ENCODE assay signal across 1 cellular context in genomic region chr1:8712413-8713229, GRCh38.
TF ChIP-seq lines count a peak whose summit lies in the region.

No MANE protein-coding gene starts in this region.

TF ChIP-seq in HEK293, 187 proteins besides CTCF, POLR2A, EP300 and RAD21 (continued from another document):
- TF ChIP-seq TSHZ1 (tag by site-specific recombination; IDR thresholded peaks at IDR 0.05; ENCODE audit: borderline replicate concordance), result 0 out of 2 replicates have a peak, but pooled peaks have one; percentile 61
- TF ChIP-seq ZNF24 (tag by site-specific recombination; IDR thresholded peaks at IDR 0.05), result no peak
- no peak; the same call in 1 of the 2 replicates for TF ChIP-seq PRDM10 (tag by site-specific recombination; IDR thresholded peaks at IDR 0.05)
- TF ChIP-seq ZNF791 (tag by site-specific recombination; IDR thresholded peaks at IDR 0.05), result no peak
- TF ChIP-seq ZNF404 (tag by site-specific recombination; IDR thresholded peaks at IDR 0.05), result no peak
- TF ChIP-seq ZNF571 (tag by site-specific recombination; IDR thresholded peaks at IDR 0.05), result no peak
- TF ChIP-seq ZNF350 (tag by site-specific recombination; IDR thresholded peaks at IDR 0.05), result no peak
- no peak for TF ChIP-seq ZNF596 (tag by site-specific recombination; IDR thresholded peaks at IDR 0.05)
- 0 out of 2 replicates have a peak, but pooled peaks have one; percentile 29 for TF ChIP-seq PATZ1 (tag by site-specific recombination; IDR thresholded peaks at IDR 0.05)
- no peak for TF ChIP-seq ZNF266 (tag by site-specific recombination; IDR thresholded peaks at IDR 0.05; ENCODE audit: low read depth)
- no peak for TF ChIP-seq ZNF248 (tag by site-specific recombination; IDR thresholded peaks at IDR 0.05)
- TF ChIP-seq ZNF792 (tag by site-specific recombination; IDR thresholded peaks at IDR 0.05), result no peak
- no peak for TF ChIP-seq ZNF610 (tag by site-specific recombination; IDR thresholded peaks at IDR 0.05; ENCODE audit: borderline replicate concordance)
- peak; percentile 56 for TF ChIP-seq BCL11B (tag by site-specific recombination; IDR thresholded peaks at IDR 0.05; ENCODE audit: low read depth)
- no peak for TF ChIP-seq ZSCAN18 (tag by site-specific recombination; IDR thresholded peaks at IDR 0.05)
- TF ChIP-seq REST (tag by site-specific recombination; IDR thresholded peaks at IDR 0.05), result no peak
- no peak for TF ChIP-seq ZNF239 (tag by site-specific recombination; IDR thresholded peaks at IDR 0.05)
- no peak; the same call in 1 of the 2 replicates for TF ChIP-seq ZNF580 (tag by site-specific recombination; IDR thresholded peaks at IDR 0.05)
- TF ChIP-seq ZNF514 (tag by site-specific recombination; IDR thresholded peaks at IDR 0.05), result no peak
- no peak for TF ChIP-seq ZNF837 (tag by site-specific recombination; IDR thresholded peaks at IDR 0.05)
- no peak for TF ChIP-seq ZNF354C (tag by site-specific recombination; IDR thresholded peaks at IDR 0.05; ENCODE audit: borderline replicate concordance, low read depth)
- TF ChIP-seq ZNF747 (tag by site-specific recombination; IDR thresholded peaks at IDR 0.05), result no peak
- TF ChIP-seq HOXD13 (CRISPR knock-in tag; IDR thresholded peaks at IDR 0.05; ENCODE audit: borderline replicate concordance), result no peak; the same call in 1 of the 2 replicates
- no peak for TF ChIP-seq ZNF202 (tag by site-specific recombination; IDR thresholded peaks at IDR 0.05; ENCODE audit: borderline replicate concordance)
- TF ChIP-seq HIC1 (tag by site-specific recombination; IDR thresholded peaks at IDR 0.05), result peak; percentile 61; the same call in 1 of the 2 replicates
- peak; percentile 91 for TF ChIP-seq ZNF362 (tag by site-specific recombination; IDR thresholded peaks at IDR 0.05)
- no peak for TF ChIP-seq ZNF211 (tag by site-specific recombination; IDR thresholded peaks at IDR 0.05; ENCODE audit: low read depth)
- no peak for TF ChIP-seq ZNF223 (tag by site-specific recombination; IDR thresholded peaks at IDR 0.05)
- TF ChIP-seq ZNF658 (tag by site-specific recombination; IDR thresholded peaks at IDR 0.05), result no peak
- no peak for TF ChIP-seq ZBTB48 (tag by site-specific recombination; IDR thresholded peaks at IDR 0.05)
- no peak for TF ChIP-seq ZIC2 (tag by site-specific recombination; IDR thresholded peaks at IDR 0.05)
- peak; percentile 51; the same call in 1 of the 2 replicates for TF ChIP-seq ZEB2 (tag by site-specific recombination; IDR thresholded peaks at IDR 0.05)
- peak; percentile 87 for TF ChIP-seq ZNF366 (tag by site-specific recombination; conservative IDR thresholded peaks at IDR 0.05)
- TF ChIP-seq ZNF48 (tag by site-specific recombination; IDR thresholded peaks at IDR 0.05), result no peak
- TF ChIP-seq ZNF561 (tag by site-specific recombination; IDR thresholded peaks at IDR 0.05; ENCODE audit: borderline replicate concordance), result peak; percentile 59; the same call in 1 of the 2 replicates
- 0 out of 2 replicates have a peak, but pooled peaks have one; percentile 64 for TF ChIP-seq YY1 (tag by site-specific recombination; IDR thresholded peaks at IDR 0.05)
- no peak for TF ChIP-seq ZNF157 (tag by site-specific recombination; IDR thresholded peaks at IDR 0.05)
- no peak for TF ChIP-seq KLF17 (tag by site-specific recombination; IDR thresholded peaks at IDR 0.05)
